ENCODE assay signal across 30 cellular contexts in the genomic region with DNA sequence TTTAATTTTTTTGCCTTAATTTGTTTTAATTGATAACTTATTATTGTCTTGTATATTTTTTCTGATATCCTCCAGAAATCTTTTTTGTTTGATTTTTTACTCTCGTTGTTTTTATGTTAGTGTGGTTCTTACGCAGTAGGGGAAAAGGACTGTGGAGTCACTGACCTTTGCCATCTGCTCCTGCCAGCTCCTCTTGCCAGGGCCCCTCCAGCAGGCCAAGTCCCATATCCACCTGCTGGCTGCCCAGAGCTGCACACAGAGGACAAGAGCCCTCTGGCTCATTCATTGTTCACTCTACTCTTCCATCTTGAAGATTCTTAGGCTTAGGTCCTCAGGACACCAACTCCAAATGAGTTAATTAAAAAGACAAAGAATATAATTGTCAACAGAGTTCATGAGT.
"Had no signal": no experiment of that assay in that cellular context is flagged by ENCODE, and none has a peak within 500 bp of the region (broad histone marks: within the 10 kb centered on the region; RNA-seq: fewer than 3 reads in every experiment).

No MANE protein-coding gene starts in this region.

- H3K27ac ChIP-seq: ascending aorta, cardiac muscle cell, epithelial cell of prostate, WERI-Rb-1 had no signal

- H3K27me3 ChIP-seq: ascending aorta, breast epithelium, cardiac muscle cell had no signal

- H3K9me3 ChIP-seq: ascending aorta, breast epithelium had no signal

- DNase-seq: activated B cell treated with CpG ODN at 0.5 μM for 24 hours; activated CD4-positive, alpha-beta memory T cell treated with anti-CD3 and anti-CD28 coated beads for 36 hours; activated CD4-positive, alpha-beta T cell treated with anti-CD3 and anti-CD28 coated beads for 48 hours; activated CD4-positive, alpha-beta T cell treated with anti-CD3 and anti-CD28 coated beads, Interleukin-2, amount 50 U/mL, for 1 hour; activated CD8-positive, alpha-beta memory T cell treated with anti-CD3 and anti-CD28 coated beads, Interleukin-2, amount 10 ng/mL, durations not matched to agents 7 days and 5 days; activated CD8-positive, alpha-beta memory T cell treated with anti-CD3 and anti-CD28 coated beads, Interleukin-2, amount 50 U/mL, for 4 hours; activated CD8-positive, alpha-beta T cell treated with anti-CD3 and anti-CD28 coated beads, Interleukin-2, amount 10 ng/mL, durations not matched to agents 7 days and 5 days; activated effector memory CD4-positive, alpha-beta T cell treated with anti-CD3 and anti-CD28 coated beads, Interleukin-2, amount 50 U/mL, for 16 hours; activated naive CD4-positive, alpha-beta T cell treated with anti-CD3 and anti-CD28 coated beads for 36 hours; activated naive CD8-positive, alpha-beta T cell treated with anti-CD3 and anti-CD28 coated beads for 36 hours; activated naive CD8-positive, alpha-beta T cell treated with anti-CD3 and anti-CD28 coated beads, Interleukin-2, amount 50 U/mL, for 24 hours; activated T-cell treated with anti-CD3 and anti-CD28 coated beads, Interleukin-2, amount 50 U/mL, for 1 hour; activated T-cell treated with anti-CD3 and anti-CD28 coated beads, Interleukin-2, amount 50 U/mL, for 48 hours; central memory CD4-positive, alpha-beta T cell; cortex of kidney; dermis blood vessel endothelial cell; effector CD4-positive, alpha-beta T cell; effector memory CD8-positive, alpha-beta T cell; foreskin fibroblast; SW 1271; T-cell; T-helper 17 cell; T1000; WERI-Rb-1 had no signal

- H3K36me3 ChIP-seq: ascending aorta, breast epithelium, cardiac muscle cell, WERI-Rb-1 had no signal

- H3K4me1 ChIP-seq: ascending aorta, breast epithelium had no signal

- H3K4me3 ChIP-seq: ascending aorta, breast epithelium, cardiac muscle cell had no signal

- ATAC-seq: activated CD4-positive, CD25-positive, alpha-beta regulatory T cell treated with anti-CD3 and anti-CD28 coated beads, Interleukin-2, amount 50 U/mL, for 24 hours; activated CD8-positive, alpha-beta memory T cell treated with anti-CD3 and anti-CD28 coated beads, Interleukin-2, amount 10 ng/mL, durations not matched to agents 7 days and 5 days; activated CD8-positive, alpha-beta T cell treated with anti-CD3 and anti-CD28 coated beads, Interleukin-2, amount 10 ng/mL, durations not matched to agents 7 days and 5 days; activated naive CD8-positive, alpha-beta T cell treated with anti-CD3 and anti-CD28 coated beads, Interleukin-2, amount 50 U/mL, for 24 hours; effector memory CD8-positive, alpha-beta T cell; esophagus mucosa; T-cell; T-helper 17 cell had no signal
